In the genomic region with DNA sequence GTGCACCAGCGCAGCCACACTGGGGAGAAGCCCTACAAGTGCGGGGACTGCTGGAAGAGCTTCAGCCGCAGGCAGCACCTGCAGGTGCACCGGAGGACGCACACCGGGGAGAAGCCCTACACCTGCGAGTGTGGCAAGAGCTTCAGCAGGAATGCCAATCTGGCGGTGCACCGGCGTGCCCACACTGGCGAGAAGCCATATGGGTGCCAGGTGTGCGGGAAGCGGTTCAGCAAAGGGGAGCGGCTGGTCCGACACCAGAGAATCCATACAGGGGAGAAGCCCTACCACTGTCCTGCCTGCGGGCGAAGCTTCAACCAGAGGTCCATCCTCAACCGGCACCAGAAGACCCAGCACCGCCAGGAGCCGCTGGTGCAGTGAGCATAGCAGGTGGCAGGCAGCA, we compare ENCODE assay signal across 1 cellular context.
TF ChIP-seq lines count a peak whose summit lies in the region.

No MANE protein-coding gene starts in this region.

TF ChIP-seq in H1, 55 proteins besides CTCF, POLR2A, EP300 and RAD21:
- no peak for TF ChIP-seq SRF (IDR thresholded peaks at IDR 0.05; ENCODE audit: low read depth, low read length)
- no peak for TF ChIP-seq TAF1 (IDR thresholded peaks at IDR 0.05; ENCODE audit: low read depth, low read length)
- TF ChIP-seq FOSL1 (IDR thresholded peaks at IDR 0.05; ENCODE audit: insufficient read depth, low read depth, low read length), result no peak
- no peak for TF ChIP-seq GTF2F1 (IDR thresholded peaks at IDR 0.05; ENCODE audit: borderline replicate concordance, low read depth, low read length)
- TF ChIP-seq CREB1 (IDR thresholded peaks at IDR 0.05), result no peak
- TF ChIP-seq RFX5 (IDR thresholded peaks at IDR 0.05; ENCODE audit: borderline replicate concordance, low read depth, low read length), result no peak
- TF ChIP-seq MAX (IDR thresholded peaks at IDR 0.05), result no peak
- TF ChIP-seq RBBP5 (IDR thresholded peaks at IDR 0.05; ENCODE audit: borderline replicate concordance, low read depth, low read length), result no peak
